In genomic region chr1:1293618-1294249, GRCh38 we compare ENCODE assay signal across 24 cellular contexts. TPM values are rescaled to one million over a fixed set of nuclear protein-coding genes. Genes with fewer than 3 reads are reported as not detected.
DNase-seq lines count a peak whose midpoint lies in the region; ATAC-seq and TF ChIP-seq lines count a peak whose summit lies in the region.
"Had no signal": no experiment of that assay in that cellular context is flagged by ENCODE, and none has a peak within 500 bp of the region (broad histone marks: within the 10 kb centered on the region; RNA-seq: fewer than 3 reads in every experiment).

No MANE protein-coding gene starts in this region.

- H3K9me3 ChIP-seq in heart right ventricle (no peaks in the 10 kb centered on the region), Panc1 (ENCODE audit: control insufficient read depth, insufficient read depth, low read depth, low read length) (no peaks in the 10 kb centered on the region), iPS-15b (ENCODE audit: control insufficient read depth, insufficient read depth, low read length) (no peaks in the 10 kb centered on the region), testis (no peaks in the 10 kb centered on the region)
- H3K9me3 ChIP-seq: HAP-1 had no signal

- no peak for TF ChIP-seq POLR2A in testis (IDR thresholded peaks at IDR 0.05)

- H3K27me3 Mint-ChIP-seq in T-helper 2 cell treated with Interferon-gamma antibody and Interleukin-4, amounts not matched to agents 5 μg/mL and 100 μg/mL, for 36 hours (ENCODE audit: low read depth), result no peaks in the 10 kb centered on the region
- H3K27me3 Mint-ChIP-seq: activated CD8-positive, alpha-beta memory T cell treated with anti-CD3 and anti-CD28 coated beads, Interleukin-2, amount 10 ng/mL, durations not matched to agents 7 days and 5 days; central memory CD8-positive, alpha-beta T cell; naive B cell had no signal

- H3K4me3 ChIP-seq in heart right ventricle, result no peak overlapping the region
- no peak overlapping the region for H3K4me3 ChIP-seq in Panc1 (ENCODE audit: low read depth in 2 of 2, low read length in 2 of 2)
- H3K4me3 ChIP-seq in iPS-15b (ENCODE audit: low read depth, low read length), result peak overlapping the region; percentile 26
- H3K4me3 ChIP-seq in testis, result peak overlapping the region; percentile 24 to 38
- H3K4me3 ChIP-seq: HAP-1 had no signal

- H3K27ac Mint-ChIP-seq in T-helper 2 cell treated with Interferon-gamma antibody and Interleukin-4, amounts not matched to agents 5 μg/mL and 100 μg/mL, for 36 hours, result no peak overlapping the region
- H3K27ac Mint-ChIP-seq: activated CD8-positive, alpha-beta memory T cell treated with anti-CD3 and anti-CD28 coated beads, Interleukin-2, amount 10 ng/mL, durations not matched to agents 7 days and 5 days; activated naive CD4-positive, alpha-beta T cell treated with anti-CD3 and anti-CD28 coated beads, Interleukin-2, amount 50 U/mL, for 72 hours; CD14-positive monocyte; naive B cell; T-cell had no signal

- in situ Hi-C loops in Panc1 (cut with HindIII; ENCODE audit: low pct_unique_long_range_greater_than_20kb, low sequenced_read_pairs), result no loop called here

- peaks cover 2% of the 10 kb centered on the region for H3K36me3 Mint-ChIP-seq in T-helper 2 cell treated with Interferon-gamma antibody and Interleukin-4, amounts not matched to agents 5 μg/mL and 100 μg/mL, for 36 hours (ENCODE audit: low read depth)
- H3K36me3 Mint-ChIP-seq: activated CD8-positive, alpha-beta memory T cell treated with anti-CD3 and anti-CD28 coated beads, Interleukin-2, amount 10 ng/mL, durations not matched to agents 7 days and 5 days; activated naive CD4-positive, alpha-beta T cell treated with anti-CD3 and anti-CD28 coated beads, Interleukin-2, amount 50 U/mL, for 72 hours; naive B cell; T-cell had no signal

- no peaks in the 10 kb centered on the region for H3K27me3 ChIP-seq in heart right ventricle
- no peaks in the 10 kb centered on the region for H3K27me3 ChIP-seq in Panc1 (ENCODE audit: control insufficient read depth, insufficient read depth, low read length)
- no peaks in the 10 kb centered on the region for H3K27me3 ChIP-seq in iPS-15b (ENCODE audit: control insufficient read depth, insufficient read depth, low read length)
- no peaks in the 10 kb centered on the region for H3K27me3 ChIP-seq in testis

- DNase-seq in left ventricle myocardium superior (peak; percentile 33), heart right ventricle (no peak), Panc1 (ENCODE audit: low read depth, low spot score) (no peak), testis (peak; percentile 79), NCI-H345 (lab: John Stamatoyannopoulos, UW) (no peak), NCI-H2107 (lab: John Stamatoyannopoulos, UW) (no peak)
- DNase-seq in T-helper 2 cell treated with Interferon-gamma antibody and Interleukin-4, amounts not matched to agents 5 μg/mL and 100 μg/mL, for 36 hours (ENCODE audit: low spot score), result no peak
- DNase-seq: activated CD4-positive, alpha-beta T cell treated with anti-CD3 and anti-CD28 coated beads for 4 hours; activated CD8-positive, alpha-beta memory T cell treated with anti-CD3 and anti-CD28 coated beads, Interleukin-2, amount 10 ng/mL, durations not matched to agents 7 days and 5 days; foreskin fibroblast; hypothalamus; kidney glomerular epithelial cell; naive B cell; NCI-H1694 treated with DMSO at 0.1 percent for 48 hours; NCI-H69; SHP77 treated with DMSO at 0.1 percent for 48 hours; T-cell had no signal

- ATAC-seq in left ventricle myocardium superior, result no peak
- ATAC-seq in heart right ventricle, result no peak
- ATAC-seq in Panc1, result peak; percentile 41; the same call in 1 of the 2 replicates
- ATAC-seq: activated CD8-positive, alpha-beta memory T cell treated with anti-CD3 and anti-CD28 coated beads, Interleukin-2, amount 10 ng/mL, durations not matched to agents 7 days and 5 days; activated naive CD4-positive, alpha-beta T cell treated with anti-CD3 and anti-CD28 coated beads, Interleukin-2, amount 50 U/mL, for 72 hours; T-cell had no signal

- intact Hi-C loops in left ventricle myocardium superior (cut with micrococcal nuclease), result no loop called here
- intact Hi-C loops in heart right ventricle (cut with DNase I), result loop anchor here in 5 of 10 donors (5.0 to 10.0 kb wide), 4 partner anchors 169 to 269 kb away; partner anchors contain the start of gene AGRN (in 1 of the 5)
- intact Hi-C loops in Panc1 (cut with micrococcal nuclease; ENCODE audit: unreplicated experiment), result no loop called here
- intact Hi-C loops in testis (cut with DNase I; ENCODE audit: low total_unique reads), result no loop called here

- CTCF ChIA-PET in Panc1 (lab: Charles Lee), result interaction anchor here (0.6 kb wide), 2 partner anchors 37 to 309 kb away, joined by 3 to 12 read pairs; no protein-coding TSS in a partner anchor

- POLR2A ChIA-PET in Panc1 (lab: Charles Lee), result no interaction called here

- no TSS peak for BruUV-seq in Panc1 (replicated peaks; lab: Mats Ljungman, UMichigan)

- H3K36me3 ChIP-seq in heart right ventricle (peaks cover 0 to 45% (median 16%) of the 10 kb centered on the region in 9 donors), Panc1 (ENCODE audit: control insufficient read depth, insufficient read depth, low read length) (no peaks in the 10 kb centered on the region), iPS-15b (ENCODE audit: control insufficient read depth, insufficient read depth, low read length) (peaks cover 8% of the 10 kb centered on the region), testis (ENCODE audit: low read depth, missing control alignments) (no peaks in the 10 kb centered on the region)
- H3K36me3 ChIP-seq: HAP-1 had no signal

- TF ChIP-seq CTCF in heart right ventricle (IDR thresholded peaks at IDR 0.05) (no peak), Panc1 (IDR thresholded peaks at IDR 0.05) (no peak), testis (IDR thresholded peaks at IDR 0.05) (no peak)

- no peak overlapping the region for H3K4me3 Mint-ChIP-seq in T-helper 2 cell treated with Interferon-gamma antibody and Interleukin-4, amounts not matched to agents 5 μg/mL and 100 μg/mL, for 36 hours
- H3K4me3 Mint-ChIP-seq: activated CD8-positive, alpha-beta memory T cell treated with anti-CD3 and anti-CD28 coated beads, Interleukin-2, amount 10 ng/mL, durations not matched to agents 7 days and 5 days; CD14-positive monocyte; central memory CD8-positive, alpha-beta T cell; naive B cell; T-cell had no signal

- H3K4me1 ChIP-seq in heart right ventricle, result peaks cover 0 to 13% (median 7%) of the 10 kb centered on the region in 9 donors
- peaks cover 12% of the 10 kb centered on the region for H3K4me1 ChIP-seq in Panc1 (ENCODE audit: control insufficient read depth, insufficient read depth, low read length)
- H3K4me1 ChIP-seq in iPS-15b (ENCODE audit: control insufficient read depth, insufficient read depth, low read length), result no peaks in the 10 kb centered on the region
- H3K4me1 ChIP-seq in testis, result peaks cover 11% of the 10 kb centered on the region
- H3K4me1 ChIP-seq: HAP-1 had no signal

- WGBS in heart right ventricle, 2 donors, result 79 to 84% methylated on average over 45 to 69 of the region's 69 CpGs
- WGBS in testis, 2 donors, result 65 to 78% methylated on average over 48 to 49 of the region's 69 CpGs

- H3K4me1 Mint-ChIP-seq in T-helper 2 cell treated with Interferon-gamma antibody and Interleukin-4, amounts not matched to agents 5 μg/mL and 100 μg/mL, for 36 hours (ENCODE audit: low read depth), result no peaks in the 10 kb centered on the region
- H3K4me1 Mint-ChIP-seq: activated CD8-positive, alpha-beta memory T cell treated with anti-CD3 and anti-CD28 coated beads, Interleukin-2, amount 10 ng/mL, durations not matched to agents 7 days and 5 days; CD14-positive monocyte; central memory CD8-positive, alpha-beta T cell had no signal

- no peak overlapping the region for H3K9ac ChIP-seq in iPS-15b (ENCODE audit: low read depth, low read length)
- H3K9ac ChIP-seq: KMS-11 had no signal

- no peaks in the 10 kb centered on the region for H3K9me3 Mint-ChIP-seq in T-helper 2 cell treated with Interferon-gamma antibody and Interleukin-4, amounts not matched to agents 5 μg/mL and 100 μg/mL, for 36 hours
- H3K9me3 Mint-ChIP-seq: activated naive CD4-positive, alpha-beta T cell treated with anti-CD3 and anti-CD28 coated beads, Interleukin-2, amount 50 U/mL, for 72 hours; central memory CD8-positive, alpha-beta T cell; naive B cell; T-cell had no signal

- no peak overlapping the region for H3K27ac ChIP-seq in heart right ventricle
- no peak overlapping the region for H3K27ac ChIP-seq in Panc1 (ENCODE audit: low read length)
- H3K27ac ChIP-seq in testis, result no peak overlapping the region
- H3K27ac ChIP-seq: epithelial cell of prostate, KMS-11 had no signal

RNA-seq across cellular contexts. Expression of gene SCNN1D, which starts 13.5 kb away (rescaled TPM):
- 3.0 TPM for total RNA-seq in left ventricle myocardium superior
- 1 to 10 TPM; 1.0 to 5.4 (median 2.7) TPM for total RNA-seq in heart right ventricle
- 10 to 100 TPM in 1 of 2 donors, 1 to 10 TPM in 1; 1.0 to 22.5 TPM for polyA plus RNA-seq in heart right ventricle
- total RNA-seq in Panc1 (2021; ENCODE audit: unreplicated experiment), result 9.8 TPM
- polyA plus RNA-seq in Panc1 (2012; ENCODE audit: insufficient read length), result 17.3 TPM
- total RNA-seq in testis, result 10 to 100 TPM; 49.9 to 58.7 TPM
- polyA plus RNA-seq in testis (ENCODE audit: insufficient read depth, low read depth, low replicate concordance), result 21.0 TPM
- polyA plus RNA-seq: CD14-positive monocyte had no signal

RNA-seq across cellular contexts. Expression of gene ACAP3, which starts 14.0 kb away (rescaled TPM):
- total RNA-seq in left ventricle myocardium superior, result 60.4 TPM
- 10 to 100 TPM; 24.1 to 60.0 (median 30.4) TPM for total RNA-seq in heart right ventricle
- polyA plus RNA-seq in heart right ventricle, result 100 to 1,000 TPM in 1 of 2 donors, 10 to 100 TPM in 1; 22.2 to 152 TPM
- 30.7 TPM for total RNA-seq in Panc1 (2021; ENCODE audit: unreplicated experiment)
- polyA plus RNA-seq in Panc1 (2012; ENCODE audit: insufficient read length), result 31.4 TPM
- total RNA-seq in testis, result 10 to 100 TPM; 53.0 to 62.7 TPM
- 16.8 TPM for polyA plus RNA-seq in testis (ENCODE audit: insufficient read depth, low read depth, low replicate concordance)

RNA-seq across cellular contexts. Expression of gene PUSL1, which starts 14.7 kb away (rescaled TPM):
- total RNA-seq in left ventricle myocardium superior (11.1 TPM), heart right ventricle (10 to 100 TPM in 3 of 10 donors, 1 to 10 TPM in 7; 5.6 to 11.9 (median 8.2) TPM), Panc1 (2021; ENCODE audit: unreplicated experiment) (46.9 TPM), testis (10 to 100 TPM; 35.4 to 39.0 TPM)
- polyA plus RNA-seq in heart right ventricle (10 to 100 TPM; 16.0 to 17.8 TPM), testis (ENCODE audit: insufficient read depth, low read depth, low replicate concordance) (12.4 TPM)
- polyA plus RNA-seq in Panc1 (2012; ENCODE audit: insufficient read length), result 35.9 TPM

RNA-seq across cellular contexts. Expression of gene UBE2J2, which starts 20.1 kb away (rescaled TPM):
- total RNA-seq in left ventricle myocardium superior, result 39.5 TPM
- 10 to 100 TPM; 23.5 to 41.9 (median 29.2) TPM for total RNA-seq in heart right ventricle
- polyA plus RNA-seq in heart right ventricle, result 10 to 100 TPM; 43.8 to 44.1 TPM
- total RNA-seq in Panc1 (2021; ENCODE audit: unreplicated experiment), result 101 TPM
- polyA plus RNA-seq in Panc1 (2012; ENCODE audit: insufficient read length), result 99.6 TPM
- total RNA-seq in testis, result 100 to 1,000 TPM; 133 to 139 TPM
- 203 TPM for polyA plus RNA-seq in testis (ENCODE audit: insufficient read depth, low read depth, low replicate concordance)

RNA-seq across cellular contexts. Expression of gene INTS11, which starts 30.7 kb away (rescaled TPM):
- total RNA-seq in left ventricle myocardium superior, result 77.2 TPM
- 10 to 100 TPM; 44.7 to 91.7 (median 56.6) TPM for total RNA-seq in heart right ventricle
- polyA plus RNA-seq in heart right ventricle, result 100 to 1,000 TPM in 1 of 2 donors, 10 to 100 TPM in 1; 92.6 to 269 TPM
- total RNA-seq in Panc1 (2021; ENCODE audit: unreplicated experiment), result 114 TPM
- polyA plus RNA-seq in Panc1 (2012; ENCODE audit: insufficient read length), result 216 TPM
- 100 to 1,000 TPM; 220 to 232 TPM for total RNA-seq in testis
- 213 TPM for polyA plus RNA-seq in testis (ENCODE audit: insufficient read depth, low read depth, low replicate concordance)

Comparison
In these comparisons a context has a peak if more than half of its experiments do, and no peak if none do; other contexts are left out.
1. DNase-seq: peak in left ventricle myocardium superior (single experiment) and testis (single experiment); none in heart right ventricle (0 of 2), Panc1 (single experiment), NCI-H345 (single experiment), NCI-H2107 (single experiment) and T-helper 2 cell treated with Interferon-gamma antibody and Interleukin-4, amounts not matched to agents 5 μg/mL and 100 μg/mL, for 36 hours (single experiment).
2. H3K4me3 ChIP-seq: peak in iPS-15b (single experiment) and testis (2 of 2); none in heart right ventricle (0 of 10) and Panc1 (0 of 2).